Comparison of ENCODE assay signal across 25 cellular contexts in the genomic region with DNA sequence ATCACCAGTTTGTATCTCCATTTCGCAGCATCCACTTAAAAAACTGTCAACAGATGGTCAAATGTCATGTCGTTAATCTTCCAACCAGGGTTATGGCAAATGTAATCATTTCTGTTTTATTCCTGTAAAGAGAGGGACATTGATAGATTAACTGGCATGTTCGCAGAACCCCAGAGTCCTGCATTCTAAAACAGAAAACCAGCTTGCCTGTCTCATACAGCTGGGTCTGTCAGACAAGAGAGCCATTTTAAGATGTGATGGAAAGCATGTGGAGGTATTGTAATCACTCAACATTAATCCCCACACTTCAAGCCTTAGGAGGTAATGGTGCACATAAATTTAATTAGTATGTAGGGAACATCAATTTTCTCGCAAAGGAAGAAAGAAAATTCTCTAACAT. TPM values are rescaled to one million over a fixed set of nuclear protein-coding genes. Genes with fewer than 3 reads are reported as not detected.
DNase-seq lines count a peak whose midpoint lies in the region; ATAC-seq, FAIRE-seq and TF ChIP-seq lines count a peak whose summit lies in the region.
"Had no signal": no experiment of that assay in that cellular context is flagged by ENCODE, and none has a peak within 500 bp of the region (broad histone marks: within the 10 kb centered on the region; RNA-seq: fewer than 3 reads in every experiment).

No MANE protein-coding gene starts in this region.

- WGBS in SK-N-SH (ENCODE audit: low lambda C conversion rate), result 41% methylated on average over 4 of the region's 4 CpGs

- H3K4me1 ChIP-seq in SK-N-SH (ENCODE audit: control insufficient read depth in 1 of 2, insufficient read depth in 2 of 2, low read depth in 1 of 2, low read length in 1 of 2) (no peaks in the 10 kb centered on the region), astrocyte (ENCODE audit: insufficient read depth, low read length) (no peaks in the 10 kb centered on the region), Karpas-422 (ENCODE audit: low read length) (no peaks in the 10 kb centered on the region)
- H3K4me1 ChIP-seq: A549 had no signal

- no peak overlapping the region for H3K27ac ChIP-seq in SK-N-SH (ENCODE audit: low read depth in 2 of 2, low read length in 1 of 2)
- H3K27ac ChIP-seq in astrocyte (ENCODE audit: low read depth, low read length), result no peak overlapping the region
- H3K27ac ChIP-seq in Karpas-422 (ENCODE audit: low read length), result no peak overlapping the region
- H3K27ac ChIP-seq: A549 had no signal

- POLR2A ChIA-PET in SK-N-SH (lab: Yijun Ruan, JAX), result no interaction called here

- H3K27me3 Mint-ChIP-seq in astrocyte (ENCODE audit: low read depth, unreplicated experiment), result no peaks in the 10 kb centered on the region

- CTCF ChIA-PET in SK-N-SH (lab: Yijun Ruan, JAX), result no interaction called here

- DNase-seq in SK-N-SH (no peak), NCI-H524 (lab: John Stamatoyannopoulos, UW) (peak; percentile 73 to 92), astrocyte (ENCODE audit: low read depth) (peak; percentile 35), GM20000 (ENCODE audit: low spot score) (no peak), Karpas-422 (no peak), pons (ENCODE audit: low spot score) (no peak)
- DNase-seq: 8988T; C1 segment of cervical spinal cord; Calu3; CD4-positive, alpha-beta memory T cell; COR-L47; DMS53; DMS79 treated with DMSO at 0.1 percent for 48 hours; GF-D8; GOT3; HFFc6 had no signal

- no peaks in the 10 kb centered on the region for H3K9me3 Mint-ChIP-seq in astrocyte (ENCODE audit: unreplicated experiment)
- H3K9me3 Mint-ChIP-seq: CD4-positive, alpha-beta memory T cell; HFFc6 had no signal

- no peak overlapping the region for H3K4me3 Mint-ChIP-seq in astrocyte (ENCODE audit: unreplicated experiment)
- H3K4me3 Mint-ChIP-seq: CD4-positive, alpha-beta memory T cell; HFFc6 had no signal

- H3K36me3 ChIP-seq in SK-N-SH (replicated peaks in 1 of 2; ENCODE audit: control insufficient read depth in 1 of 2, insufficient read depth in 2 of 2, low read length in 1 of 2) (no peaks in the 10 kb centered on the region), astrocyte (ENCODE audit: insufficient read depth, low read length) (no peaks in the 10 kb centered on the region), Karpas-422 (ENCODE audit: insufficient read depth, low read length) (no peaks in the 10 kb centered on the region)
- H3K36me3 ChIP-seq: HAP-1 had no signal

- H3K4me1 Mint-ChIP-seq in astrocyte (ENCODE audit: low read depth, unreplicated experiment), result no peaks in the 10 kb centered on the region
- H3K4me1 Mint-ChIP-seq: CD4-positive, alpha-beta memory T cell had no signal

- H2AFZ ChIP-seq in SK-N-SH (ENCODE audit: low read depth) (peak overlapping the region; percentile 31; the same call in 1 of the 2 replicates), astrocyte (ENCODE audit: low read depth, low read length) (no peak overlapping the region), Karpas-422 (ENCODE audit: low read length) (no peak overlapping the region)

- H3K9ac ChIP-seq in SK-N-SH (no peak overlapping the region), astrocyte (ENCODE audit: low read length) (no peak overlapping the region), Karpas-422 (ENCODE audit: low read length) (no peak overlapping the region)

- H3K27ac Mint-ChIP-seq in astrocyte (ENCODE audit: unreplicated experiment), result no peak overlapping the region
- H3K27ac Mint-ChIP-seq: CD4-positive, alpha-beta memory T cell; HFFc6 had no signal

- no peaks in the 10 kb centered on the region for H3K79me2 ChIP-seq in SK-N-SH (ENCODE audit: insufficient read depth)
- H3K79me2 ChIP-seq in astrocyte (ENCODE audit: insufficient read depth, low read length), result no peaks in the 10 kb centered on the region
- no peaks in the 10 kb centered on the region for H3K79me2 ChIP-seq in Karpas-422 (ENCODE audit: low read length)

- no peaks in the 10 kb centered on the region for H3F3A ChIP-seq in SK-N-SH (replicated peaks; ENCODE audit: insufficient read depth)

- TF ChIP-seq CTCF in SK-N-SH (IDR thresholded peaks at IDR 0.05), result no peak
- no peak for TF ChIP-seq CTCF in astrocyte (IDR thresholded peaks at IDR 0.05; ENCODE audit: insufficient read depth, low read depth, low read length)
- no peak for TF ChIP-seq CTCF in GM20000 (IDR thresholded peaks at IDR 0.05; ENCODE audit: extremely low read depth, missing control alignments)

- H4K20me1 ChIP-seq in SK-N-SH (ENCODE audit: insufficient read depth) (no peaks in the 10 kb centered on the region), astrocyte (ENCODE audit: insufficient read depth, low read length) (no peaks in the 10 kb centered on the region), Karpas-422 (ENCODE audit: insufficient read depth, low read depth, low read length) (no peaks in the 10 kb centered on the region)

- TF ChIP-seq RAD21 in SK-N-SH (IDR thresholded peaks at IDR 0.05; ENCODE audit: low read length), result no peak

- H3K9me3 ChIP-seq in SK-N-SH, result no peaks in the 10 kb centered on the region
- no peaks in the 10 kb centered on the region for H3K9me3 ChIP-seq in astrocyte (ENCODE audit: insufficient read depth, low read depth, low read length)
- no peaks in the 10 kb centered on the region for H3K9me3 ChIP-seq in Karpas-422 (ENCODE audit: low read length)
- H3K9me3 ChIP-seq: A549, HAP-1 had no signal

- H3K9me2 ChIP-seq in SK-N-SH (no peaks in the 10 kb centered on the region), Karpas-422 (replicated peaks; ENCODE audit: insufficient read depth, low read length) (no peaks in the 10 kb centered on the region)

- H3K36me3 Mint-ChIP-seq in astrocyte (ENCODE audit: low read depth, unreplicated experiment), result peaks cover 3% of the 10 kb centered on the region
- H3K36me3 Mint-ChIP-seq: CD4-positive, alpha-beta memory T cell had no signal

- H3K4me2 ChIP-seq in SK-N-SH (no peak overlapping the region), astrocyte (ENCODE audit: low read length) (no peak overlapping the region), Karpas-422 (ENCODE audit: low read depth, low read length, poor library complexity, severe bottlenecking) (no peak overlapping the region)
- H3K4me2 ChIP-seq: A549 had no signal

- no peak for ATAC-seq in SK-N-SH treated with all-trans-retinoic acid at 6 μM for 48 hours
- ATAC-seq: A549 had no signal

- TF ChIP-seq EP300 in SK-N-SH (IDR thresholded peaks at IDR 0.05; ENCODE audit: borderline replicate concordance in 1 of 2, low read depth in 1 of 2, low read length in 1 of 2), result 0 out of 4 replicates have a peak, but pooled peaks of 1 of the 2 experiments have one; percentile 13

- H3K27me3 ChIP-seq in SK-N-SH (ENCODE audit: insufficient read depth) (no peaks in the 10 kb centered on the region), astrocyte (ENCODE audit: insufficient read depth, low read length) (no peaks in the 10 kb centered on the region), Karpas-422 (ENCODE audit: low read length) (no peaks in the 10 kb centered on the region)

- no peak for FAIRE-seq in astrocyte (lab: Jason Lieb, UNC)
- FAIRE-seq: A549, GM12891, GM18507, H54 had no signal

- no peak overlapping the region for H3K4me3 ChIP-seq in SK-N-SH (ENCODE audit: low read depth in 2 of 2, low read length in 1 of 2)
- no peak overlapping the region for H3K4me3 ChIP-seq in astrocyte (ENCODE audit: insufficient read depth, low read depth, low read length)
- H3K4me3 ChIP-seq in Karpas-422 (ENCODE audit: low read length), result no peak overlapping the region
- H3K4me3 ChIP-seq: A549, HAP-1 had no signal

TF ChIP-seq in SK-N-SH, 30 proteins besides CTCF, POLR2A, EP300 and RAD21 (continues in another document):
- TF ChIP-seq, protein P1, sequence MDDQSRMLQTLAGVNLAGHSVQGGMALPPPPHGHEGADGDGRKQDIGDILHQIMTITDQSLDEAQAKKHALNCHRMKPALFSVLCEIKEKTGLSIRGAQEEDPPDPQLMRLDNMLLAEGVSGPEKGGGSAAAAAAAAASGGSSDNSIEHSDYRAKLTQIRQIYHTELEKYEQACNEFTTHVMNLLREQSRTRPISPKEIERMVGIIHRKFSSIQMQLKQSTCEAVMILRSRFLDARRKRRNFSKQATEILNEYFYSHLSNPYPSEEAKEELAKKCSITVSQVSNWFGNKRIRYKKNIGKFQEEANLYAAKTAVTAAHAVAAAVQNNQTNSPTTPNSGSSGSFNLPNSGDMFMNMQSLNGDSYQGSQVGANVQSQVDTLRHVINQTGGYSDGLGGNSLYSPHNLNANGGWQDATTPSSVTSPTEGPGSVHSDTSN (IDR thresholded peaks at IDR 0.05), result peak; percentile 2; the same call in 1 of the 2 replicates
- TF ChIP-seq YY1 (IDR thresholded peaks at IDR 0.05; ENCODE audit: low read depth), result no peak

TF ChIP-seq in SK-N-SH treated with all-trans-retinoic acid at 6 μM for 48 hours, 23 proteins besides CTCF, POLR2A, EP300 and RAD21 (continues in another document):
- TF ChIP-seq POU6F1 (CRISPR knock-in tag; IDR thresholded peaks at IDR 0.05; ENCODE audit: borderline replicate concordance, low read depth) (no peak), BACH2 (CRISPR knock-in tag; IDR thresholded peaks at IDR 0.05; ENCODE audit: borderline replicate concordance) (no peak), SNAI2 (CRISPR knock-in tag; IDR thresholded peaks at IDR 0.05) (no peak), ISL1 (CRISPR knock-in tag; IDR thresholded peaks at IDR 0.05) (no peak), ZNF8 (CRISPR knock-in tag; IDR thresholded peaks at IDR 0.05) (no peak)

RNA-seq across cellular contexts. Expression of gene SMLR1, which starts 4.4 kb away (rescaled TPM):
- polyA plus RNA-seq in SK-N-SH (2012; rRNA removed), result 0.03 TPM in 1 of 2 replicates, not detected in the other
- polyA plus RNA-seq in SK-N-SH (2012; cell fraction: cytosol; rRNA removed), result not detected in 2 replicates
- polyA plus RNA-seq in SK-N-SH (2012; cell fraction: nucleus; rRNA removed), result 0.01 TPM in 1 of 2 replicates, not detected in the other
- not detected in 2 replicates for total RNA-seq in astrocyte
- total RNA-seq in Karpas-422 (2014; rRNA removed; shearing (Covaris generic); ENCODE audit: low replicate concordance), result not detected in 2 replicates
- total RNA-seq: Calu3; CD4-positive, alpha-beta memory T cell; Daoy; G401; HFFc6 had no signal
- polyA plus RNA-seq: BJ; CD4-positive, alpha-beta memory T cell had no signal

Comparison
In these comparisons a context has a peak if more than half of its experiments do, and no peak if none do; other contexts are left out.
1. DNase-seq: peak in NCI-H524 (2 of 2) and astrocyte (single experiment); none in SK-N-SH (single experiment), GM20000 (single experiment), Karpas-422 (single experiment) and pons (single experiment).